In the genomic region with DNA sequence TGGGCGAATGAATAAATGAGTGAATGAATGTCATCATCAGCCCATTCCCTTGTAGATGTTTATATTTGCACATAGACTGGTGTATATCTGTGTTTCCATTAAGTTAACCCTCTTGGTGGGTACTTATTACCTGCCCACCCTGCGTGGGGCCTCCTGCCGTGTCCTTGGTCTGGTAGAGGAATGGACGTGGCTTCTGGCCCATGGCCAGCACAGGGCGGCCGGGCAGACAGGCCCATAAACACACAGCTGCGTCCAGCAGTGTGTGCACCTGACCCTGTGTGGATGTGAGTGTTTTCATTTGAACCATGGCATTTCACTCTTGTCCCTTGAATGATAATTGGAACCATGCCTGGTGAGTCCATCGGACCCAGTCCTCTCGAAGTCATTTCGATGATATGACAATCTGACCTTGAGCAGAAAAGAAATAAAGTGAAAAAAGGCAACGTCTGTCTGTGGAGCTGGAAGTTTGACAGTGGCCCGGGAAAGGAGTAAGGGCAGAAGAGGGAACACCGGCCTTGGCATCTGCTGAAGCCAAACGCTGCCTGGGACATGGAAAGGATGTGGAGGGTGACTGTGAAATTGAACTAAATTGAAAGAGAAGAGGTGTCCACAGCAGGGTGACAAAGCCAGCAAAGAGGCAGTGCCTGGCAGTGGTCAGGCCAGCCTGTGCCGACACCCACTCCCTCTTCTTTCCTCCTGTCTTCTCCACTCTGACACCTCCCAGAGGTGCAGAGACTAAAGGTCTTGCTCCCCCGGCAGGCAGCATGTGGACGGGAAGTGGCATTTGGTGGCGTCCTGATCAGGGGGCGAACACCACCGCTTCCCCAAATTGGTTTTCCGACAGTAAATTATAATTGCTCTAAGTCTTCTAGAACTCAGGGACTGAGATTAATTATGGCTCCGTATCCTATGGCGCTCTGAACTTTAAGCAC, we compare ENCODE assay signal across 24 cellular contexts.
DNase-seq lines count a peak whose midpoint lies in the region; ATAC-seq and TF ChIP-seq lines count a peak whose summit lies in the region.
"Had no signal": no experiment of that assay in that cellular context is flagged by ENCODE, and none has a peak within 500 bp of the region (broad histone marks: within the 10 kb centered on the region; RNA-seq: fewer than 3 reads in every experiment).

No MANE protein-coding gene starts in this region.

- CTCF ChIA-PET in activated CD8-positive, alpha-beta memory T cell treated with anti-CD3 and anti-CD28 coated beads, Interleukin-2, amount 10 ng/mL, durations not matched to agents 7 days and 5 days (lab: Charles Lee), result no interaction called here

- no peaks in the 10 kb centered on the region for H3K9me3 Mint-ChIP-seq in activated CD8-positive, alpha-beta memory T cell treated with anti-CD3 and anti-CD28 coated beads, Interleukin-2, amount 10 ng/mL, durations not matched to agents 7 days and 5 days (ENCODE audit: low read depth)
- H3K9me3 Mint-ChIP-seq in glutamatergic neuron (ENCODE audit: unreplicated experiment), result peaks cover 2% of the 10 kb centered on the region
- no peaks in the 10 kb centered on the region for H3K9me3 Mint-ChIP-seq in stimulated activated naive B cell treated with anti-CD40 and anti-IgM and Interleukin-4, amounts not matched to agents 10 μg/mL and 1 μg/mL and 100 μg/mL, for 72 hours

- H3K9ac ChIP-seq in neuronal stem cell (ENCODE audit: low read depth, low read length, poor library complexity) (peak overlapping the region; percentile 13), MM.1S (ENCODE audit: low read length) (no peak overlapping the region)
- H3K9ac ChIP-seq: GM23248 had no signal

- peaks cover 0 to 24% (median 0%) of the 10 kb centered on the region in 3 experiments for H3K27me3 ChIP-seq in neuronal stem cell (ENCODE audit: control insufficient read depth in 3 of 3, insufficient read depth in 3 of 3, low read depth in 1 of 3, low read length in 3 of 3)
- H3K27me3 ChIP-seq in MG63, result no peaks in the 10 kb centered on the region
- H3K27me3 ChIP-seq in MM.1S (replicated peaks; ENCODE audit: insufficient read depth, low read length), result no peaks in the 10 kb centered on the region

- no peak overlapping the region for H2AK5ac ChIP-seq in neuronal stem cell (ENCODE audit: low read depth, low read length)

- no peak overlapping the region for H3K27ac Mint-ChIP-seq in activated CD8-positive, alpha-beta memory T cell treated with anti-CD3 and anti-CD28 coated beads, Interleukin-2, amount 10 ng/mL, durations not matched to agents 7 days and 5 days
- peak overlapping the region; percentile 14 for H3K27ac Mint-ChIP-seq in glutamatergic neuron (ENCODE audit: unreplicated experiment)
- no peak overlapping the region for H3K27ac Mint-ChIP-seq in stimulated activated naive B cell treated with anti-CD40 and anti-IgM and Interleukin-4, amounts not matched to agents 10 μg/mL and 1 μg/mL and 100 μg/mL, for 72 hours

- no peak overlapping the region for H4K91ac ChIP-seq in neuronal stem cell (ENCODE audit: low read depth, low read length, poor library complexity)

- no peaks in the 10 kb centered on the region for H3K36me3 Mint-ChIP-seq in activated CD8-positive, alpha-beta memory T cell treated with anti-CD3 and anti-CD28 coated beads, Interleukin-2, amount 10 ng/mL, durations not matched to agents 7 days and 5 days
- H3K36me3 Mint-ChIP-seq in glutamatergic neuron (ENCODE audit: unreplicated experiment), result peaks cover 5% of the 10 kb centered on the region
- no peaks in the 10 kb centered on the region for H3K36me3 Mint-ChIP-seq in stimulated activated naive B cell treated with anti-CD40 and anti-IgM and Interleukin-4, amounts not matched to agents 10 μg/mL and 1 μg/mL and 100 μg/mL, for 72 hours

- H3K4me3 Mint-ChIP-seq in activated CD8-positive, alpha-beta memory T cell treated with anti-CD3 and anti-CD28 coated beads, Interleukin-2, amount 10 ng/mL, durations not matched to agents 7 days and 5 days, result no peak overlapping the region
- H3K4me3 Mint-ChIP-seq in glutamatergic neuron (ENCODE audit: unreplicated experiment), result no peak overlapping the region
- no peak overlapping the region for H3K4me3 Mint-ChIP-seq in stimulated activated naive B cell treated with anti-CD40 and anti-IgM and Interleukin-4, amounts not matched to agents 10 μg/mL and 1 μg/mL and 100 μg/mL, for 72 hours

- H3K4me3 ChIP-seq in neuronal stem cell (ENCODE audit: low read length in 2 of 2) (no peak overlapping the region), MG63 (no peak overlapping the region), MM.1S (ENCODE audit: low read length) (no peak overlapping the region)
- H3K4me3 ChIP-seq: GM23248, HAP-1, PC-9 had no signal

- H3K9me3 ChIP-seq in neuronal stem cell (replicated peaks in 1 of 2; ENCODE audit: control insufficient read depth in 2 of 2, insufficient read depth in 1 of 2, low read depth in 1 of 2, low read length in 2 of 2), result no peaks in the 10 kb centered on the region
- H3K9me3 ChIP-seq in MG63, result no peaks in the 10 kb centered on the region
- H3K9me3 ChIP-seq in MM.1S (replicated peaks; ENCODE audit: insufficient read depth, low read length), result no peaks in the 10 kb centered on the region
- H3K9me3 ChIP-seq: HAP-1 had no signal

- WGBS in neuronal stem cell (ENCODE audit: extremely low coverage in 2 of 2, insufficient read length in 2 of 2, insufficient replicate concordance in 1 of 2), 2 donors, result no CpG with 5 or more reads among the region's 23 CpGs

- no peak overlapping the region for H2BK120ac ChIP-seq in neuronal stem cell (ENCODE audit: low read depth, low read length)

- DNase-seq in activated CD8-positive, alpha-beta memory T cell treated with anti-CD3 and anti-CD28 coated beads for 24 hours, result peak; percentile 43
- no peak for DNase-seq in activated CD8-positive, alpha-beta memory T cell treated with anti-CD3 and anti-CD28 coated beads, Interleukin-2, amount 10 ng/mL, durations not matched to agents 7 days and 5 days
- DNase-seq in glutamatergic neuron (no peak), neuronal stem cell (ENCODE audit: low spot score) (no peak), MG63 (no peak), pons (ENCODE audit: low spot score) (no peak), MM.1S (no peak)
- no peak for DNase-seq in stimulated activated naive B cell treated with anti-CD40 and anti-IgM and Interleukin-4, amounts not matched to agents 10 μg/mL and 1 μg/mL and 100 μg/mL, for 72 hours
- DNase-seq: GM23248, KBM-7, MV-4-11, NCI-H1105 treated with DMSO at 0.1 percent for 48 hours, NCI-H1694, NCI-H2081, NCI-H2171, NCI-H524 treated with DMSO at 0.1 percent for 48 hours, NCI-H82, SIG-M5 had no signal

- no peaks in the 10 kb centered on the region for H3K9me2 ChIP-seq in MM.1S (replicated peaks; ENCODE audit: insufficient read depth, low read length)

- no peaks in the 10 kb centered on the region for H3K79me2 ChIP-seq in MM.1S (ENCODE audit: low read length)

- H3K4me2 ChIP-seq in neuronal stem cell (ENCODE audit: insufficient read depth, low read length, poor library complexity, severe bottlenecking) (no peak overlapping the region), MM.1S (ENCODE audit: low read depth, low read length) (no peak overlapping the region)
- H3K4me2 ChIP-seq: PC-9 had no signal

- H2BK12ac ChIP-seq in neuronal stem cell (ENCODE audit: low read length), result no peak overlapping the region

- no peak overlapping the region for H2BK15ac ChIP-seq in neuronal stem cell (ENCODE audit: low read length)

- peak overlapping the region; percentile 42 for H3K18ac ChIP-seq in neuronal stem cell (ENCODE audit: low read length)

- no peak overlapping the region for H3K14ac ChIP-seq in neuronal stem cell (ENCODE audit: low read length)

- H3K4me1 ChIP-seq in neuronal stem cell (ENCODE audit: control insufficient read depth in 2 of 2, insufficient read depth in 1 of 2, low read depth in 1 of 2, low read length in 2 of 2) (no peaks in the 10 kb centered on the region), MM.1S (ENCODE audit: low read length) (no peaks in the 10 kb centered on the region)
- H3K4me1 ChIP-seq: HAP-1 had no signal

- no peak overlapping the region for H3K27ac ChIP-seq in neuronal stem cell (replicated peaks; ENCODE audit: low read length)
- H3K27ac ChIP-seq in MM.1S (ENCODE audit: low read length), result no peak overlapping the region
- H3K27ac ChIP-seq: C4-2B, GM23248, HL-60, PC-9, RWPE1 had no signal

- TF ChIP-seq CTCF in glutamatergic neuron (IDR thresholded peaks at IDR 0.05; ENCODE audit: partially characterized antibody, unreplicated experiment) (no peak), MM.1S (IDR thresholded peaks at IDR 0.05; ENCODE audit: low read length) (no peak)

- no peaks in the 10 kb centered on the region for H3K79me1 ChIP-seq in neuronal stem cell (ENCODE audit: low read depth, low read length)

- no peaks in the 10 kb centered on the region for H3F3A ChIP-seq in MM.1S (ENCODE audit: insufficient read depth, low read length)

- no peak for ATAC-seq in activated CD8-positive, alpha-beta memory T cell treated with anti-CD3 and anti-CD28 coated beads, Interleukin-2, amount 10 ng/mL, durations not matched to agents 7 days and 5 days
- ATAC-seq in stimulated activated naive B cell treated with anti-CD40 and anti-IgM and Interleukin-4, amounts not matched to agents 10 μg/mL and 1 μg/mL and 100 μg/mL, for 72 hours (replicated peaks), result no peak
- ATAC-seq: HepG2 had no signal

- peaks cover 21% of the 10 kb centered on the region for H3K27me3 Mint-ChIP-seq in activated CD8-positive, alpha-beta memory T cell treated with anti-CD3 and anti-CD28 coated beads, Interleukin-2, amount 10 ng/mL, durations not matched to agents 7 days and 5 days
- H3K27me3 Mint-ChIP-seq in glutamatergic neuron (ENCODE audit: unreplicated experiment), result peaks cover 2% of the 10 kb centered on the region
- peaks cover 38 to 49% of the 10 kb centered on the region in 2 donors for H3K27me3 Mint-ChIP-seq in stimulated activated naive B cell treated with anti-CD40 and anti-IgM and Interleukin-4, amounts not matched to agents 10 μg/mL and 1 μg/mL and 100 μg/mL, for 72 hours

- no peak overlapping the region for H4K8ac ChIP-seq in neuronal stem cell (ENCODE audit: low read depth, low read length)

- peak overlapping the region; percentile 17 for H3K4ac ChIP-seq in neuronal stem cell (ENCODE audit: low read length)

- H3K23ac ChIP-seq in neuronal stem cell (ENCODE audit: low read depth, low read length, poor library complexity), result no peak overlapping the region

- H3K4me1 Mint-ChIP-seq in activated CD8-positive, alpha-beta memory T cell treated with anti-CD3 and anti-CD28 coated beads, Interleukin-2, amount 10 ng/mL, durations not matched to agents 7 days and 5 days, result no peaks in the 10 kb centered on the region
- no peaks in the 10 kb centered on the region for H3K4me1 Mint-ChIP-seq in glutamatergic neuron (ENCODE audit: low read depth, unreplicated experiment)
- H3K4me1 Mint-ChIP-seq in stimulated activated naive B cell treated with anti-CD40 and anti-IgM and Interleukin-4, amounts not matched to agents 10 μg/mL and 1 μg/mL and 100 μg/mL, for 72 hours, result peaks cover 0 to 2% of the 10 kb centered on the region in 2 donors

- H3K36me3 ChIP-seq in neuronal stem cell (replicated peaks in 1 of 2; ENCODE audit: control insufficient read depth in 2 of 2, insufficient read depth in 2 of 2, low read length in 2 of 2) (no peaks in the 10 kb centered on the region), MG63 (no peaks in the 10 kb centered on the region), MM.1S (replicated peaks; ENCODE audit: insufficient read depth, low read length) (no peaks in the 10 kb centered on the region)
- H3K36me3 ChIP-seq: HAP-1 had no signal

- no peaks in the 10 kb centered on the region for H4K20me1 ChIP-seq in MM.1S (ENCODE audit: insufficient read depth, low read length)

- H2AFZ ChIP-seq in neuronal stem cell (ENCODE audit: low read length), result no peak overlapping the region
- no peak overlapping the region for H2AFZ ChIP-seq in MM.1S (ENCODE audit: low read length)
- H2AFZ ChIP-seq: GM23248, PC-9 had no signal

- H2BK5ac ChIP-seq in neuronal stem cell (ENCODE audit: low read length), result no peak overlapping the region
